In the genomic region with DNA sequence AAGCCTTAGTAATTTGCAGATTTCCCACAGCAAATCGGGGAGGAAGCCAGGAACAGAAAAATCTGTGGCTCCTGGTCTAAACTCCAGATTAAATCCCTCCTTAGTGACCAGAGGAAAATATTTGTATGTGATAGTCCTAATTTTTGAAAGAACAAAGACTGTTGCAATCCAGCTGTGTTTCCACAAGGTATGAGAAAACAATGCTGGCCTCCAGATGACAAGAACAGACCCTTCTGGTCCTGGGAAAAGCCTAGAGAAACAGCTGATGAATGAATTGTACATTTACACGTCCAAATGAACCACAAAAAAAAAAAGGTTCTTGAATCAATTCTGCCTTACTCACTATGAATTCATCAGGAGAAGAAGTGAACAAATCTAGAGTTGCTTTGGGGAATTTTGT, we compare ENCODE assay signal across 7 cellular contexts.
DNase-seq lines count a peak whose midpoint lies in the region; ATAC-seq and TF ChIP-seq lines count a peak whose summit lies in the region.

No MANE protein-coding gene starts in this region.

- H3K27ac Mint-ChIP-seq in activated B cell treated with CpG ODN at 0.5 μM for 24 hours, result peak overlapping the region; percentile 94

- H3K4me3 ChIP-seq in HCT116 (replicated peaks in 1 of 2; ENCODE audit: low read depth in 1 of 2, low read length in 2 of 2) (no peak overlapping the region), fibroblast of pulmonary artery (replicated peaks; ENCODE audit: low read depth, low read length) (no peak overlapping the region), skin epidermis (no peak overlapping the region)

- H3K4me1 Mint-ChIP-seq in activated B cell treated with CpG ODN at 0.5 μM for 24 hours, result peaks cover 54% of the 10 kb centered on the region

- TF ChIP-seq CTCF in HCT116 (IDR thresholded peaks at IDR 0.05 in 2 of 3, conservative IDR thresholded peaks at IDR 0.05 in 1 of 3; ENCODE audit: borderline replicate concordance in 1 of 3, insufficient read depth in 1 of 3, low read depth in 2 of 3, low read length in 2 of 3) (no peak), activated B cell treated with CpG ODN at 0.5 μM for 24 hours (IDR thresholded peaks at IDR 0.05) (no peak), fibroblast of pulmonary artery (IDR thresholded peaks at IDR 0.05; ENCODE audit: low read length, missing control alignments) (no peak), GM13977 (IDR thresholded peaks at IDR 0.05; ENCODE audit: extremely low read depth, insufficient read depth, missing control alignments) (no peak)

- 0 out of 2 replicates have a peak overlapping the region, but pooled peaks have one; percentile 70 for H3K9ac ChIP-seq in HCT116 (ENCODE audit: low read length)

- peaks cover 5 to 43% of the 10 kb centered on the region in 2 experiments; a peak in 3 of 4 replicates for H3K4me1 ChIP-seq in HCT116 (ENCODE audit: control insufficient read depth in 1 of 2, insufficient read depth in 2 of 2, low read length in 2 of 2)

- H3K36me3 Mint-ChIP-seq in activated B cell treated with CpG ODN at 0.5 μM for 24 hours (ENCODE audit: low read depth), result peaks cover 31% of the 10 kb centered on the region

- no peaks in the 10 kb centered on the region for H3K9me3 ChIP-seq in HCT116 (ENCODE audit: control insufficient read depth in 1 of 2, insufficient read depth in 1 of 2, low read depth in 1 of 2, low read length in 2 of 2)

- H3K27ac ChIP-seq in HCT116 (ENCODE audit: low read depth, low read length), result no peak overlapping the region
- peak overlapping the region in 18 of 21 experiments; percentile 2 to 99 (median 95) for H3K27ac ChIP-seq in skin epidermis

- BruUV-seq in HCT116 (replicated peaks; lab: Mats Ljungman, UMichigan), result no TSS peak

- H3K27me3 Mint-ChIP-seq in activated B cell treated with CpG ODN at 0.5 μM for 24 hours, result no peaks in the 10 kb centered on the region

- H3K79me2 ChIP-seq in HCT116 (ENCODE audit: insufficient read depth, low read length), result peaks cover 5% of the 10 kb centered on the region; the same call in 1 of the 2 replicates

- in situ Hi-C loops in GM13977 (cut with MboI; ENCODE audit: low pct_unique_long_range_greater_than_20kb, low sequenced_read_pairs, unreplicated experiment), result no loop called here

- H4K20me1 ChIP-seq in HCT116 (ENCODE audit: insufficient read depth), result no peaks in the 10 kb centered on the region

- POLR2A ChIA-PET in HCT116 (lab: Charles Lee), result interaction anchor here (1.4 kb wide), 1 partner anchor 21 kb away, joined by 4 read pairs; no protein-coding TSS in a partner anchor
- POLR2A ChIA-PET in activated B cell treated with CpG ODN at 0.5 μM for 24 hours (lab: Charles Lee), result interaction anchor here (1.0 to 12.7 kb wide), 13 partner anchors 9 to 317 kb away, joined by 3 to 283 read pairs (median 90); no protein-coding TSS in a partner anchor

- H3K36me3 ChIP-seq in HCT116 (ENCODE audit: control insufficient read depth in 1 of 2, insufficient read depth in 2 of 2, low read length in 2 of 2), result no peaks in the 10 kb centered on the region

- DNase-seq in HCT116 (ENCODE audit: low read depth, low spot score) (no peak), activated B cell treated with CpG ODN at 0.5 μM for 24 hours (no peak), fibroblast of pulmonary artery (ENCODE audit: low read depth) (peak; percentile 91), GM13977 (ENCODE audit: low spot score) (no peak), NCI-H774 (lab: John Stamatoyannopoulos, UW) (no peak)

- CTCF ChIA-PET in HCT116 (lab: Charles Lee), result no interaction called here
- CTCF ChIA-PET in activated B cell treated with CpG ODN at 0.5 μM for 24 hours (lab: Charles Lee), result interaction anchor here (0.8 to 1.5 kb wide), 7 partner anchors 21 to 233 kb away, joined by 3 to 8 read pairs (median 3); no protein-coding TSS in a partner anchor

- TF ChIP-seq RAD21 in HCT116 (IDR thresholded peaks at IDR 0.05; ENCODE audit: low read depth), result no peak

- RAD21 ChIA-PET in HCT116 (lab: Charles Lee; ENCODE audit: low non-redundant PET in 1 of 2, low total read pairs in 2 of 2, uncharacterized antibody in 2 of 2, unreplicated experiment in 2 of 2), result no interaction called here

- H3K9me3 Mint-ChIP-seq in activated B cell treated with CpG ODN at 0.5 μM for 24 hours, result no peaks in the 10 kb centered on the region

- no peak for TF ChIP-seq POLR2A in HCT116 (IDR thresholded peaks at IDR 0.05; ENCODE audit: borderline replicate concordance, extremely low read depth, insufficient read depth, insufficient read length)

- H3K4me2 ChIP-seq in HCT116 (ENCODE audit: low read length), result peak overlapping the region; percentile 90

- intact Hi-C loops in HCT116 (cut with micrococcal nuclease), result loop anchor here (2.0 to 5.0 kb wide), 2 partner anchors 27 to 76 kb away; no protein-coding TSS in a partner anchor
- intact Hi-C loops in activated B cell treated with CpG ODN at 0.5 μM for 24 hours (cut with micrococcal nuclease), result loop anchor here (5.0 kb wide), 3 partner anchors 309 to 351 kb away; no protein-coding TSS in a partner anchor

- no peak for ATAC-seq in HCT116
- ATAC-seq in activated B cell treated with CpG ODN at 0.5 μM for 24 hours (ENCODE audit: low read depth), result no peak
- ATAC-seq in GM18907 (IDR thresholded peaks at IDR 0.05; ENCODE audit: unreplicated experiment), result no peak

- H2AFZ ChIP-seq in HCT116 (ENCODE audit: low read depth, low read length, poor library complexity, severe bottlenecking), result peak overlapping the region; percentile 77

- no peaks in the 10 kb centered on the region for H3K9me2 ChIP-seq in HCT116 (ENCODE audit: insufficient read depth)

- H3K27me3 ChIP-seq in HCT116 (ENCODE audit: insufficient read depth, low read length), result no peaks in the 10 kb centered on the region

- peak overlapping the region; percentile 99 for H3K4me3 Mint-ChIP-seq in activated B cell treated with CpG ODN at 0.5 μM for 24 hours

TF ChIP-seq in HCT116, 20 proteins besides CTCF, POLR2A, EP300 and RAD21 (continues in another document):
- no peak for TF ChIP-seq SIN3A (IDR thresholded peaks at IDR 0.05; ENCODE audit: low read depth)
- TF ChIP-seq ELF1 (IDR thresholded peaks at IDR 0.05; ENCODE audit: borderline replicate concordance, low read depth), result no peak
- no peak for TF ChIP-seq ZNF274 (IDR thresholded peaks at IDR 0.05; ENCODE audit: low read depth, low read length)
- no peak for TF ChIP-seq JUND (IDR thresholded peaks at IDR 0.05)
- no peak for TF ChIP-seq REST (IDR thresholded peaks at IDR 0.05; ENCODE audit: low read depth)
- no peak for TF ChIP-seq EZH2phosphoT487 (IDR thresholded peaks at IDR 0.05; ENCODE audit: borderline replicate concordance)
- no peak for TF ChIP-seq ZFX (IDR thresholded peaks at IDR 0.05)
- no peak for TF ChIP-seq POLR2AphosphoS5 (IDR thresholded peaks at IDR 0.05; ENCODE audit: low read depth, low read length)
- TF ChIP-seq, protein P1, sequence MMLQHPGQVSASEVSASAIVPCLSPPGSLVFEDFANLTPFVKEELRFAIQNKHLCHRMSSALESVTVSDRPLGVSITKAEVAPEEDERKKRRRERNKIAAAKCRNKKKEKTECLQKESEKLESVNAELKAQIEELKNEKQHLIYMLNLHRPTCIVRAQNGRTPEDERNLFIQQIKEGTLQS (IDR thresholded peaks at IDR 0.05), result no peak
- no peak for TF ChIP-seq CBX3 (IDR thresholded peaks at IDR 0.05; ENCODE audit: low read depth)
- no peak for TF ChIP-seq TCF7L2 (IDR thresholded peaks at IDR 0.05; ENCODE audit: borderline replicate concordance, extremely low read depth, insufficient read depth, insufficient read length)
- no peak for TF ChIP-seq EZH2 (IDR thresholded peaks at IDR 0.05)
- no peak for TF ChIP-seq FOSL1 (IDR thresholded peaks at IDR 0.05; ENCODE audit: low read depth)
- TF ChIP-seq, protein P2, sequence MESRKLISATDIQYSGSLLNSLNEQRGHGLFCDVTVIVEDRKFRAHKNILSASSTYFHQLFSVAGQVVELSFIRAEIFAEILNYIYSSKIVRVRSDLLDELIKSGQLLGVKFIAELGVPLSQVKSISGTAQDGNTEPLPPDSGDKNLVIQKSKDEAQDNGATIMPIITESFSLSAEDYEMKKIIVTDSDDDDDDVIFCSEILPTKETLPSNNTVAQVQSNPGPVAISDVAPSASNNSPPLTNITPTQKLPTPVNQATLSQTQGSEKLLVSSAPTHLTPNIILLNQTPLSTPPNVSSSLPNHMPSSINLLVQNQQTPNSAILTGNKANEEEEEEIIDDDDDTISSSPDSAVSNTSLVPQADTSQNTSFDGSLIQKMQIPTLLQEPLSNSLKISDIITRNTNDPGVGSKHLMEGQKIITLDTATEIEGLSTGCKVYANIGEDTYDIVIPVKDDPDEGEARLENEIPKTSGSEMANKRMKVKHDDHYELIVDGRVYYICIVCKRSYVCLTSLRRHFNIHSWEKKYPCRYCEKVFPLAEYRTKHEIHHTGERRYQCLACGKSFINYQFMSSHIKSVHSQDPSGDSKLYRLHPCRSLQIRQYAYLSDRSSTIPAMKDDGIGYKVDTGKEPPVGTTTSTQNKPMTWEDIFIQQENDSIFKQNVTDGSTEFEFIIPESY (IDR thresholded peaks at IDR 0.05; ENCODE audit: extremely low read depth, insufficient replicate concordance, low read length), result no peak
- TF ChIP-seq EGR1 (IDR thresholded peaks at IDR 0.05; ENCODE audit: low read depth), result no peak
- TF ChIP-seq SRF (IDR thresholded peaks at IDR 0.05; ENCODE audit: low read depth), result no peak
